Comparison of ENCODE assay signal across 19 cellular contexts in the genomic region with DNA sequence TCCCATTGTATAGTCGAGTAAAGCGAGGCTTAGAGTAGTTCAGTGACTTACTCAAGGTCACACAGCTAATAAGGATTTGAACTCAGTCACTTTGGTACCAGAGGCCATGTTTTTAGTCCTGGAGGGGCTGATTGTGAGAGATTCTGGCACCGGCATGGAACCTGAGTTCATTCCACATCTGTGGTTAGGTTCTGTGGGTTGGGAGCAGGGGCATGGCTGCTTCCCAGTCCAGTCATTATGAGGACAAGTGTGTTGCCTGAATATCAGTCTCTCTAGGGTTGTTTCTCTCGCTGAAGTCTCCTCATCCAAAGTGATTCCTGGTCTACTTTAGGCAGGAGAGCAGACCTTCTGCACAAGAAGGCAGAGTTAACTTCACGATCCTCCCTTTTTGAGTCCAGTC.
"Had no signal": no experiment of that assay in that cellular context is flagged by ENCODE, and none has a peak within 500 bp of the region (broad histone marks: within the 10 kb centered on the region; RNA-seq: fewer than 3 reads in every experiment).

No MANE protein-coding gene starts in this region.

- H3K36me3 ChIP-seq: adrenal gland, cardiac muscle cell, gastrocnemius medialis, right lobe of liver, tibial artery had no signal

- H3K9me3 ChIP-seq: adrenal gland, gastrocnemius medialis, right lobe of liver, tibial artery had no signal

- H3K27ac ChIP-seq: adrenal gland, cardiac muscle cell, gastrocnemius medialis, parathyroid adenoma, right lobe of liver, tibial artery had no signal

- H3K4me1 ChIP-seq: adrenal gland, gastrocnemius medialis, parathyroid adenoma, right lobe of liver, tibial artery had no signal

- H3K27me3 ChIP-seq: right lobe of liver had no signal

- H2AFZ ChIP-seq: parathyroid adenoma had no signal

- H3K79me2 ChIP-seq: parathyroid adenoma had no signal

- DNase-seq: activated CD4-positive, alpha-beta T cell treated with anti-CD3 and anti-CD28 coated beads, Interleukin-2, amount 50 U/mL, for 48 hours; activated CD8-positive, alpha-beta memory T cell treated with anti-CD3 and anti-CD28 coated beads, Interleukin-2, amount 50 U/mL, for 48 hours; activated naive CD4-positive, alpha-beta T cell; activated T-cell treated with anti-CD3 and anti-CD28 coated beads, Interleukin-2, amount 50 U/mL, for 4 hours; adrenal gland; dermis blood vessel endothelial cell; effector memory CD4-positive, alpha-beta T cell; gastrocnemius medialis; hippocampal formation; right lobe of liver; small intestine; stimulated activated CD4-positive, alpha-beta T cell treated with anti-CD3 and anti-CD28 coated beads, Interleukin-2, amount 100 ng/mL, for 24 hours; stimulated activated naive CD8-positive, alpha-beta T cell treated with anti-CD3 and anti-CD28 coated beads, Interleukin-15, amount 100 ng/mL, for 72 hours; T-cell; tibial artery had no signal

- H3K4me3 ChIP-seq: adrenal gland, cardiac muscle cell, gastrocnemius medialis, right lobe of liver, tibial artery had no signal

- ATAC-seq: activated T-cell treated with anti-CD3 and anti-CD28 coated beads, Interleukin-2, amount 50 U/mL, for 4 hours; esophagus mucosa; gastrocnemius medialis; right lobe of liver; stimulated activated effector memory CD8-positive, alpha-beta T cell treated with anti-CD3 and anti-CD28 coated beads, Interleukin-12 subunit alpha, Interleukin-12 subunit beta, amount 100 ng/mL, for 72 hours; stimulated activated naive CD8-positive, alpha-beta T cell treated with anti-CD3 and anti-CD28 coated beads, Interleukin-15, amount 100 ng/mL, for 72 hours; T-cell had no signal

- H3K9ac ChIP-seq: parathyroid adenoma had no signal
